ENCODE assay signal across 17 cellular contexts in the genomic region with DNA sequence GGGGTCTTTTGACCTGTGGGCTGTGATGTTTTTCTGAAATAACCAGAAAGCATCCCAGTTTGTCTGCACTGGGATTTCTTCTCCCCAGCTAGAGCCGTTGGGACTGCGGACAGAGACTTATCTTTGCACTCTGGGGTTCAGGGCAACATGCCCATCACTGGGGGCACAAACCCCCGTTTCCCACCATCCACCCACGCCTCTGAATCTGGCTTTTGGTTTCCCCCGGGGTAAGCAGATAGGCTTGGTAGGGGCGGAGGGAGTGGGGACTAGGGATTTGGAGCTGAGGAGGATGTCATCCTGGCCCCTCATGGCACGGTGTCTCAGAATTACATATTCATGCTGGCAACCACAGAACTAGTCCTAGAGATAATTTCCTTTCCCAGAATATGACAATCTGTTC.
"Had no signal": no experiment of that assay in that cellular context is flagged by ENCODE, and none has a peak within 500 bp of the region (broad histone marks: within the 10 kb centered on the region; RNA-seq: fewer than 3 reads in every experiment).

No MANE protein-coding gene starts in this region.

- H3K27ac Mint-ChIP-seq: activated T-cell treated with anti-CD3 and anti-CD28 coated beads, Interleukin-2, amount 50 U/mL, for 24 hours; progenitor cell of endocrine pancreas had no signal

- H3K9me3 Mint-ChIP-seq: activated T-cell treated with anti-CD3 and anti-CD28 coated beads, Interleukin-2, amount 50 U/mL, for 24 hours; stimulated activated naive CD8-positive, alpha-beta T cell treated with anti-CD3 and anti-CD28 coated beads, Interleukin-15, amount 100 ng/mL, for 72 hours had no signal

- DNase-seq: activated CD4-positive, alpha-beta T cell treated with anti-CD3 and anti-CD28 coated beads, Interleukin-2, amount 50 U/mL, for 1 hour; activated naive CD4-positive, alpha-beta T cell treated with anti-CD3 and anti-CD28 coated beads, Interleukin-2, amount 50 U/mL, for 16 hours; activated T-cell treated with anti-CD3 and anti-CD28 coated beads, Interleukin-2, amount 50 U/mL, for 24 hours; hippocampal formation; kidney; left ventricle myocardium inferior; mammary epithelial cell; midbrain; T-helper 1 cell; T-helper 9 cell; transverse colon had no signal

- ATAC-seq: stimulated activated naive CD8-positive, alpha-beta T cell treated with anti-CD3 and anti-CD28 coated beads, Interleukin-15, amount 100 ng/mL, for 72 hours had no signal

- H3K27me3 Mint-ChIP-seq: activated T-cell treated with anti-CD3 and anti-CD28 coated beads, Interleukin-2, amount 50 U/mL, for 24 hours; progenitor cell of endocrine pancreas; stimulated activated naive CD8-positive, alpha-beta T cell treated with anti-CD3 and anti-CD28 coated beads, Interleukin-15, amount 100 ng/mL, for 72 hours had no signal

- H3K4me3 ChIP-seq: adrenal gland, left ventricle myocardium inferior, suprapubic skin, transverse colon had no signal

- H3K36me3 ChIP-seq: left ventricle myocardium inferior, transverse colon had no signal

- H3K27me3 ChIP-seq: adrenal gland, foreskin keratinocyte, suprapubic skin, transverse colon had no signal

- H3K27ac ChIP-seq: adrenal gland, epithelial cell of prostate, foreskin keratinocyte, left ventricle myocardium inferior, suprapubic skin, transverse colon had no signal

- H3K4me3 Mint-ChIP-seq: activated T-cell treated with anti-CD3 and anti-CD28 coated beads, Interleukin-2, amount 50 U/mL, for 24 hours; stimulated activated naive CD8-positive, alpha-beta T cell treated with anti-CD3 and anti-CD28 coated beads, Interleukin-15, amount 100 ng/mL, for 72 hours had no signal

- H3K9me3 ChIP-seq: adrenal gland, left ventricle myocardium inferior, suprapubic skin, transverse colon had no signal
